8 cellular contexts compared by ENCODE assay signal in genomic region chr3:20186600-20187004, GRCh38. TPM values are rescaled to one million over a fixed set of nuclear protein-coding genes. Genes with fewer than 3 reads are reported as not detected.
DNase-seq lines count a peak whose midpoint lies in the region; ATAC-seq and TF ChIP-seq lines count a peak whose summit lies in the region.

No MANE protein-coding gene starts in this region.

- H3K4me3 Mint-ChIP-seq in T-helper 2 cell treated with Interferon-gamma antibody and Interleukin-4, amounts not matched to agents 5 μg/mL and 100 μg/mL, for 36 hours = no peak overlapping the region

- no peaks in the 10 kb centered on the region for H3K27me3 Mint-ChIP-seq in T-helper 2 cell treated with Interferon-gamma antibody and Interleukin-4, amounts not matched to agents 5 μg/mL and 100 μg/mL, for 36 hours (ENCODE audit: low read depth)

- H3K4me1 ChIP-seq in body of pancreas = peaks cover 27% of the 10 kb centered on the region
- H3K4me1 ChIP-seq in mesodermal cell (ENCODE audit: control insufficient read depth, insufficient read depth, low read length, poor library complexity, severe bottlenecking) = peaks cover 4% of the 10 kb centered on the region

- peak in 1 of 3 donors; percentile 16 for TF ChIP-seq POLR2A in body of pancreas (IDR thresholded peaks at IDR 0.05)

- H3K27me3 ChIP-seq in body of pancreas = no peaks in the 10 kb centered on the region

- H3K9me3 ChIP-seq in body of pancreas (no peaks in the 10 kb centered on the region), mesodermal cell (ENCODE audit: control insufficient read depth, low read length) (no peaks in the 10 kb centered on the region)

- intact Hi-C loops in body of pancreas (cut with DNase I) = no loop called here

- H3K4me3 ChIP-seq in body of pancreas (peak overlapping the region; percentile 17 to 47), mesodermal cell (ENCODE audit: extremely low read depth, insufficient read depth, low read length, poor library complexity, severe bottlenecking) (peak overlapping the region; percentile 88)

- H3K36me3 ChIP-seq in body of pancreas (replicated peaks in 1 of 2; ENCODE audit: insufficient read depth in 1 of 2, low read depth in 2 of 2) = no peaks in the 10 kb centered on the region
- H3K36me3 ChIP-seq in mesodermal cell (ENCODE audit: control insufficient read depth, insufficient read depth, low read length) = peaks cover 19% of the 10 kb centered on the region

- ATAC-seq in GM19035 (IDR thresholded peaks at IDR 0.05; ENCODE audit: unreplicated experiment) (peak; percentile 6), HG03108 (IDR thresholded peaks at IDR 0.05; ENCODE audit: unreplicated experiment) (peak; percentile 0), body of pancreas (peak; percentile 5)

- DNase-seq in body of pancreas = no peak
- no peak for DNase-seq in T-helper 2 cell treated with Interferon-gamma antibody and Interleukin-4, amounts not matched to agents 5 μg/mL and 100 μg/mL, for 36 hours (ENCODE audit: low spot score)
- DNase-seq in activated naive CD4-positive, alpha-beta T cell treated with anti-CD3 and anti-CD28 coated beads, Interleukin-2, amount 50 U/mL, for 16 hours = no peak
- DNase-seq in G401 (ENCODE audit: low spot score) = no peak
- DNase-seq in DMS79 (lab: John Stamatoyannopoulos, UW) = no peak

- no peak overlapping the region for H3K27ac Mint-ChIP-seq in T-helper 2 cell treated with Interferon-gamma antibody and Interleukin-4, amounts not matched to agents 5 μg/mL and 100 μg/mL, for 36 hours

- peaks cover 15% of the 10 kb centered on the region for H3K4me1 Mint-ChIP-seq in T-helper 2 cell treated with Interferon-gamma antibody and Interleukin-4, amounts not matched to agents 5 μg/mL and 100 μg/mL, for 36 hours (ENCODE audit: low read depth)

- in situ Hi-C loops in G401 (cut with HindIII; ENCODE audit: low sequenced_read_pairs) = no loop called here

- H3K9me3 Mint-ChIP-seq in T-helper 2 cell treated with Interferon-gamma antibody and Interleukin-4, amounts not matched to agents 5 μg/mL and 100 μg/mL, for 36 hours = no peaks in the 10 kb centered on the region

- peaks cover 18% of the 10 kb centered on the region for H3K36me3 Mint-ChIP-seq in T-helper 2 cell treated with Interferon-gamma antibody and Interleukin-4, amounts not matched to agents 5 μg/mL and 100 μg/mL, for 36 hours (ENCODE audit: low read depth)

- no peak for TF ChIP-seq CTCF in body of pancreas (IDR thresholded peaks at IDR 0.05)

- peak overlapping the region; percentile 79 to 94 (median 88) for H3K27ac ChIP-seq in body of pancreas
- H3K27ac ChIP-seq in mesodermal cell (ENCODE audit: low read depth, low read length, severe bottlenecking) = peak overlapping the region; percentile 88

- whole genome bisulfite sequencing in body of pancreas, 2 donors = 0 to 1% methylated on average over 9 of the region's 9 CpGs
- WGBS in mesodermal cell (ENCODE audit: insufficient coverage in 2 of 2), 2 experiments = 0% methylated on average over 8 of the region's 9 CpGs

RNA-seq across cellular contexts. Expression of gene SGO1, which starts 0.6 kb away (rescaled TPM):
- total RNA-seq in body of pancreas = 1 to 10 TPM in 1 of 2 donors, not detected in 1; 2.0 TPM
- 21.1 TPM for polyA plus RNA-seq in mesodermal cell (2013, experiment 1 of 2)
- 24.6 TPM for polyA plus RNA-seq in mesodermal cell (2013, experiment 2 of 2)
- total RNA-seq in G401 (2014; rRNA removed; shearing (Covaris generic)) = 16.4 and 21.1 TPM in 2 replicates
